34 cellular contexts compared by ENCODE assay signal in the genomic region with DNA sequence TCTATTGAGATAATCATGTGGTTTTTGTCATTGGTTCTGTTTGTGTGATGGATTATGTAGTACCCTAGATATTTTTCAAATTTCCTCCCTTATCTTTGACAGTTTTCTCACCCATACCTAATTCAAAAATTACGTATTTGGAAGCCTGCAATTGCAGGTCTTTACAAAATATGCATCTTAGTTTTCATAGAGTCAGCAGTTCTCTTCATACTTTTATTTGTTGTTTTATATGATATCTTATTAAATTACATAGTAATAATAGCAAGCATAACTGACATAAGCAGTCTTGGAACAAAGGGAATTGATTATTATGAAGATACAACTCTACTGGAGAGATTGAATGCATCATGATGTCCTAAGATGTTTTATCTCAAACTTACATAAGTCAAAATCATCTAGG.
"Had no signal": no experiment of that assay in that cellular context is flagged by ENCODE, and none has a peak within 500 bp of the region (broad histone marks: within the 10 kb centered on the region; RNA-seq: fewer than 3 reads in every experiment).

No MANE protein-coding gene starts in this region.

- H3K36me3 ChIP-seq: WERI-Rb-1 had no signal

- H3K9me3 Mint-ChIP-seq: activated B cell treated with CpG ODN at 0.5 μM for 24 hours; activated CD4-positive, alpha-beta memory T cell treated with anti-CD3 and anti-CD28 coated beads for 36 hours; activated CD4-positive, alpha-beta memory T cell treated with anti-CD3 and anti-CD28 coated beads, Interleukin-2, amount 10 ng/mL, durations not matched to agents 7 days and 5 days; activated CD4-positive, alpha-beta T cell treated with anti-CD3 and anti-CD28 coated beads, Interleukin-2, amount 10 ng/mL, durations not matched to agents 24 days and 14 days; activated CD4-positive, alpha-beta T cell treated with anti-CD3 and anti-CD28 coated beads, Interleukin-2, amount 10 ng/mL, durations not matched to agents 7 days and 5 days; activated CD8-positive, alpha-beta T cell treated with anti-CD3 and anti-CD28 coated beads for 36 hours; T-cell; T-helper 1 cell treated with Interleukin-12 subunit alpha and Interleukin-12 subunit beta and Interleukin-4 antibody, amounts not matched to agents 30 μg/mL and 1 μg/mL, for 36 hours; T-helper 2 cell treated with Interferon-gamma antibody and Interleukin-4, amounts not matched to agents 5 μg/mL and 100 μg/mL, for 36 hours had no signal

- H3K4me1 Mint-ChIP-seq: activated CD4-positive, alpha-beta memory T cell treated with anti-CD3 and anti-CD28 coated beads, Interleukin-2, amount 10 ng/mL, durations not matched to agents 7 days and 5 days; activated CD4-positive, alpha-beta T cell treated with anti-CD3 and anti-CD28 coated beads for 36 hours; activated CD4-positive, alpha-beta T cell treated with anti-CD3 and anti-CD28 coated beads, Interleukin-2, amount 10 ng/mL, durations not matched to agents 24 days and 14 days; activated CD4-positive, alpha-beta T cell treated with anti-CD3 and anti-CD28 coated beads, Interleukin-2, amount 10 ng/mL, durations not matched to agents 7 days and 5 days; activated CD8-positive, alpha-beta memory T cell treated with anti-CD3 and anti-CD28 coated beads, Interleukin-2, amount 10 ng/mL, durations not matched to agents 7 days and 5 days; T-cell; T-helper 17 cell; WTC11 had no signal

- H3K36me3 Mint-ChIP-seq: activated CD4-positive, alpha-beta memory T cell treated with anti-CD3 and anti-CD28 coated beads for 36 hours; activated CD8-positive, alpha-beta memory T cell treated with anti-CD3 and anti-CD28 coated beads, Interleukin-2, amount 10 ng/mL, durations not matched to agents 7 days and 5 days; T-cell; WTC11 had no signal

- ATAC-seq: activated CD4-positive, alpha-beta T cell treated with anti-CD3 and anti-CD28 coated beads for 36 hours; activated CD4-positive, CD25-positive, alpha-beta regulatory T cell treated with anti-CD3 and anti-CD28 coated beads, Interleukin-2, amount 50 U/mL, for 24 hours; activated CD8-positive, alpha-beta memory T cell treated with anti-CD3 and anti-CD28 coated beads, Interleukin-2, amount 10 ng/mL, durations not matched to agents 7 days and 5 days; activated CD8-positive, alpha-beta T cell treated with anti-CD3 and anti-CD28 coated beads for 36 hours; activated CD8-positive, alpha-beta T cell treated with anti-CD3 and anti-CD28 coated beads, Interleukin-2, amount 10 ng/mL, durations not matched to agents 7 days and 5 days; T-cell; T-helper 17 cell; WTC11 had no signal

- H3K27ac Mint-ChIP-seq: activated B cell treated with CpG ODN at 0.5 μM for 24 hours; activated CD4-positive, alpha-beta memory T cell treated with anti-CD3 and anti-CD28 coated beads for 36 hours; activated CD4-positive, alpha-beta memory T cell treated with anti-CD3 and anti-CD28 coated beads, Interleukin-2, amount 10 ng/mL, durations not matched to agents 7 days and 5 days; activated CD4-positive, alpha-beta T cell treated with anti-CD3 and anti-CD28 coated beads for 36 hours; activated CD4-positive, alpha-beta T cell treated with anti-CD3 and anti-CD28 coated beads, Interleukin-2, amount 10 ng/mL, durations not matched to agents 24 days and 14 days; activated CD4-positive, alpha-beta T cell treated with anti-CD3 and anti-CD28 coated beads, Interleukin-2, amount 10 ng/mL, durations not matched to agents 7 days and 5 days; activated CD8-positive, alpha-beta memory T cell treated with anti-CD3 and anti-CD28 coated beads, Interleukin-2, amount 10 ng/mL, durations not matched to agents 7 days and 5 days; activated CD8-positive, alpha-beta T cell treated with anti-CD3 and anti-CD28 coated beads for 36 hours; activated CD8-positive, alpha-beta T cell treated with anti-CD3 and anti-CD28 coated beads, Interleukin-2, amount 10 ng/mL, durations not matched to agents 7 days and 5 days; T-cell; T-helper 1 cell treated with Interleukin-12 subunit alpha and Interleukin-12 subunit beta and Interleukin-4 antibody, amounts not matched to agents 30 μg/mL and 1 μg/mL, for 36 hours; T-helper 17 cell; T-helper 2 cell treated with Interferon-gamma antibody and Interleukin-4, amounts not matched to agents 5 μg/mL and 100 μg/mL, for 36 hours; WTC11 had no signal

- FAIRE-seq: TTC549 had no signal

- H3K4me3 Mint-ChIP-seq: activated B cell treated with CpG ODN at 0.5 μM for 24 hours; activated CD4-positive, alpha-beta memory T cell treated with anti-CD3 and anti-CD28 coated beads for 36 hours; activated CD4-positive, alpha-beta memory T cell treated with anti-CD3 and anti-CD28 coated beads, Interleukin-2, amount 10 ng/mL, durations not matched to agents 7 days and 5 days; activated CD4-positive, alpha-beta T cell treated with anti-CD3 and anti-CD28 coated beads for 36 hours; activated CD4-positive, alpha-beta T cell treated with anti-CD3 and anti-CD28 coated beads, Interleukin-2, amount 10 ng/mL, durations not matched to agents 24 days and 14 days; activated CD4-positive, alpha-beta T cell treated with anti-CD3 and anti-CD28 coated beads, Interleukin-2, amount 10 ng/mL, durations not matched to agents 7 days and 5 days; activated CD8-positive, alpha-beta memory T cell treated with anti-CD3 and anti-CD28 coated beads, Interleukin-2, amount 10 ng/mL, durations not matched to agents 7 days and 5 days; activated CD8-positive, alpha-beta T cell treated with anti-CD3 and anti-CD28 coated beads for 36 hours; activated CD8-positive, alpha-beta T cell treated with anti-CD3 and anti-CD28 coated beads, Interleukin-2, amount 10 ng/mL, durations not matched to agents 7 days and 5 days; T-cell; T-helper 1 cell treated with Interleukin-12 subunit alpha and Interleukin-12 subunit beta and Interleukin-4 antibody, amounts not matched to agents 30 μg/mL and 1 μg/mL, for 36 hours; T-helper 17 cell; T-helper 2 cell treated with Interferon-gamma antibody and Interleukin-4, amounts not matched to agents 5 μg/mL and 100 μg/mL, for 36 hours; WTC11 had no signal

- H3K27ac ChIP-seq: VCaP, WERI-Rb-1 had no signal

- DNase-seq: activated B cell treated with CpG ODN at 0.5 μM for 24 hours; activated CD4-positive, alpha-beta memory T cell treated with anti-CD3 and anti-CD28 coated beads for 36 hours; activated CD4-positive, alpha-beta memory T cell treated with anti-CD3 and anti-CD28 coated beads, Interleukin-2, amount 10 ng/mL, durations not matched to agents 7 days and 5 days; activated CD4-positive, alpha-beta T cell treated with anti-CD3 and anti-CD28 coated beads for 1 hour; activated CD4-positive, alpha-beta T cell treated with anti-CD3 and anti-CD28 coated beads for 36 hours; activated CD4-positive, alpha-beta T cell treated with anti-CD3 and anti-CD28 coated beads for 4 hours; activated CD4-positive, alpha-beta T cell treated with anti-CD3 and anti-CD28 coated beads for 48 hours; activated CD4-positive, alpha-beta T cell treated with anti-CD3 and anti-CD28 coated beads, Interleukin-2, amount 10 ng/mL, durations not matched to agents 24 days and 14 days; activated CD4-positive, alpha-beta T cell treated with anti-CD3 and anti-CD28 coated beads, Interleukin-2, amount 10 ng/mL, durations not matched to agents 7 days and 5 days; activated CD4-positive, alpha-beta T cell treated with anti-CD3 and anti-CD28 coated beads, Interleukin-2, amount 50 U/mL, for 1 hour; activated CD4-positive, alpha-beta T cell treated with anti-CD3 and anti-CD28 coated beads, Interleukin-2, amount 50 U/mL, for 4 hours; activated CD4-positive, alpha-beta T cell treated with anti-CD3 and anti-CD28 coated beads, Interleukin-2, amount 50 U/mL, for 48 hours; activated CD4-positive, CD25-positive, alpha-beta regulatory T cell; activated CD4-positive, CD25-positive, alpha-beta regulatory T cell treated with anti-CD3 and anti-CD28 coated beads, Interleukin-2, amount 50 U/mL, for 72 hours; activated CD8-positive, alpha-beta memory T cell treated with anti-CD3 and anti-CD28 coated beads for 24 hours; activated CD8-positive, alpha-beta memory T cell treated with anti-CD3 and anti-CD28 coated beads, Interleukin-2, amount 10 ng/mL, durations not matched to agents 7 days and 5 days; activated CD8-positive, alpha-beta memory T cell treated with anti-CD3 and anti-CD28 coated beads, Interleukin-2, amount 50 U/mL, for 4 hours; activated CD8-positive, alpha-beta memory T cell treated with anti-CD3 and anti-CD28 coated beads, Interleukin-2, amount 50 U/mL, for 48 hours; activated CD8-positive, alpha-beta T cell treated with anti-CD3 and anti-CD28 coated beads for 36 hours; activated CD8-positive, alpha-beta T cell treated with anti-CD3 and anti-CD28 coated beads, Interleukin-2, amount 10 ng/mL, durations not matched to agents 7 days and 5 days; activated T-cell treated with anti-CD3 and anti-CD28 coated beads for 4 hours; T-cell; T-helper 1 cell; T-helper 17 cell; T-helper 2 cell; T-helper 9 cell; T1000; WERI-Rb-1 had no signal
